ENCODE assay signal across 8 cellular contexts in genomic region chr3:24088782-24089181, GRCh38.
DNase-seq lines count a peak whose midpoint lies in the region; ATAC-seq and TF ChIP-seq lines count a peak whose summit lies in the region.

No MANE protein-coding gene starts in this region.

- no peaks in the 10 kb centered on the region for H3K27me3 ChIP-seq in cardiac muscle cell
- H3K27me3 ChIP-seq in mammary epithelial cell (ENCODE audit: insufficient read depth, low read length), result no peaks in the 10 kb centered on the region
- H3K27me3 ChIP-seq in upper lobe of right lung, result no peaks in the 10 kb centered on the region
- no peaks in the 10 kb centered on the region for H3K27me3 ChIP-seq in esophagus squamous epithelium

- no TSS peak for BruUV-seq in mammary epithelial cell (replicated peaks; lab: Mats Ljungman, UMichigan)

- intact Hi-C loops in Right ventricle myocardium inferior (cut with DNase I), result no loop called here
- intact Hi-C loops in mammary epithelial cell (cut with micrococcal nuclease), result loop anchor here (5.0 kb wide), 2 partner anchors 99 to 149 kb away; no protein-coding TSS in a partner anchor
- intact Hi-C loops in upper lobe of right lung (cut with DNase I), result no loop called here
- intact Hi-C loops in esophagus squamous epithelium (cut with DNase I), result no loop called here

- H3K4me2 ChIP-seq in mammary epithelial cell (ENCODE audit: insufficient read depth, low read depth, low read length), result no peak overlapping the region

- in situ Hi-C loops in mammary epithelial cell (cut with MboI; ENCODE audit: low sequenced_read_pairs in 2 of 2), result no loop called here

- no peak overlapping the region for H3K27ac ChIP-seq in cardiac muscle cell
- H3K27ac ChIP-seq in mammary epithelial cell (ENCODE audit: insufficient read depth, low read depth, low read length), result no peak overlapping the region
- no peak overlapping the region for H3K27ac ChIP-seq in upper lobe of right lung
- no peak overlapping the region for H3K27ac ChIP-seq in esophagus squamous epithelium

- DNase-seq in cardiac muscle cell (ENCODE audit: low read depth in 1 of 2, low spot score in 1 of 2) (peak in 1 of 2 donors; percentile 58), Right ventricle myocardium inferior (ENCODE audit: missing footprints) (no peak), mammary epithelial cell (peak; percentile 20), upper lobe of right lung (no peak), esophagus squamous epithelium (lab: John Stamatoyannopoulos, UW) (no peak), NCI-H1436 (lab: John Stamatoyannopoulos, UW) (no peak)
- no peak for DNase-seq in activated effector memory CD4-positive, alpha-beta T cell treated with anti-CD3 and anti-CD28 coated beads, Interleukin-2, amount 50 U/mL, for 16 hours

- H3K36me3 ChIP-seq in cardiac muscle cell (no peaks in the 10 kb centered on the region), mammary epithelial cell (ENCODE audit: insufficient read depth, low read length) (no peaks in the 10 kb centered on the region), upper lobe of right lung (no peaks in the 10 kb centered on the region), esophagus squamous epithelium (no peaks in the 10 kb centered on the region)

- no peaks in the 10 kb centered on the region for H3K79me2 ChIP-seq in mammary epithelial cell (ENCODE audit: insufficient read depth, low read length)

- H3K4me1 ChIP-seq in cardiac muscle cell (ENCODE audit: low read depth), result no peaks in the 10 kb centered on the region
- H3K4me1 ChIP-seq in mammary epithelial cell (ENCODE audit: insufficient read depth, low read length), result no peaks in the 10 kb centered on the region
- no peaks in the 10 kb centered on the region for H3K4me1 ChIP-seq in upper lobe of right lung
- H3K4me1 ChIP-seq in esophagus squamous epithelium, result peaks cover 0 to 14% (median 12%) of the 10 kb centered on the region in 3 donors

- TF ChIP-seq CTCF in cardiac muscle cell (IDR thresholded peaks at IDR 0.05; ENCODE audit: low read depth, low read length) (peak; percentile 65), mammary epithelial cell (conservative IDR thresholded peaks at IDR 0.05 in 1 of 2, IDR thresholded peaks at IDR 0.05 in 1 of 2; ENCODE audit: extremely low read depth in 1 of 2, insufficient read depth in 1 of 2, low read depth in 1 of 2, low read length in 2 of 2) (peak; percentile 70 to 74), upper lobe of right lung (IDR thresholded peaks at IDR 0.05) (peak; percentile 37), esophagus squamous epithelium (IDR thresholded peaks at IDR 0.05) (peak in 3 of 6 experiments; percentile 14 to 42 (median 27))

- ATAC-seq in Right ventricle myocardium inferior (no peak), HG03460 (IDR thresholded peaks at IDR 0.05; ENCODE audit: unreplicated experiment) (peak; percentile 76), upper lobe of right lung (peak; percentile 66)

- CTCF ChIA-PET in mammary epithelial cell (lab: Charles Lee; ENCODE audit: low non-redundant PET), result no interaction called here

- H3K4me3 ChIP-seq in cardiac muscle cell, result no peak overlapping the region
- H3K4me3 ChIP-seq in mammary epithelial cell (replicated peaks in 1 of 3; ENCODE audit: insufficient read depth in 1 of 3, low read depth in 2 of 3, low read length in 3 of 3), result no peak overlapping the region
- no peak overlapping the region for H3K4me3 ChIP-seq in upper lobe of right lung
- H3K4me3 ChIP-seq in esophagus squamous epithelium, result no peak overlapping the region

- H2AFZ ChIP-seq in mammary epithelial cell (ENCODE audit: low read depth, low read length), result no peak overlapping the region

- H3K9me3 ChIP-seq in cardiac muscle cell (ENCODE audit: low read depth) (no peaks in the 10 kb centered on the region), mammary epithelial cell (replicated peaks; ENCODE audit: insufficient read depth, low read length) (no peaks in the 10 kb centered on the region), upper lobe of right lung (no peaks in the 10 kb centered on the region), esophagus squamous epithelium (no peaks in the 10 kb centered on the region)

- no peaks in the 10 kb centered on the region for H4K20me1 ChIP-seq in mammary epithelial cell (ENCODE audit: insufficient read depth, low read length)

- TF ChIP-seq POLR2A in esophagus squamous epithelium (IDR thresholded peaks at IDR 0.05), result no peak

- dilution Hi-C loops in mammary epithelial cell (cut with HindIII; ENCODE audit: low sequenced_read_pairs), result no loop called here

- WGBS in mammary epithelial cell (ENCODE audit: low coverage, missing lambda C conversion rate), result 42% methylated on average over 2 of the region's 2 CpGs
- WGBS in esophagus squamous epithelium, 2 donors, result 60 to 77% methylated on average over 2 of the region's 2 CpGs

- no peak overlapping the region for H3K9ac ChIP-seq in mammary epithelial cell (ENCODE audit: insufficient read depth, low read length)
